27 cellular contexts compared by ENCODE assay signal in genomic region chr20:63917811-63918210, GRCh38. TPM values are rescaled to one million over a fixed set of nuclear protein-coding genes. Genes with fewer than 3 reads are reported as not detected.
A peak's percentile ranks its signal among the peaks of the same experiment; 100 is the strongest.
DNase-seq lines count a peak whose midpoint lies in the region; ATAC-seq, FAIRE-seq and TF ChIP-seq lines count a peak whose summit lies in the region.
"Had no signal": no experiment of that assay in that cellular context is flagged by ENCODE, and none has a peak within 500 bp of the region (broad histone marks: within the 10 kb centered on the region; RNA-seq: fewer than 3 reads in every experiment).

No MANE protein-coding gene starts in this region.

- H3K27ac Mint-ChIP-seq in activated B cell treated with CpG ODN at 0.5 μM for 24 hours (peak overlapping the region; percentile 9), memory B cell (peak overlapping the region; percentile 76)
- peak overlapping the region; percentile 71 for H3K27ac Mint-ChIP-seq in stimulated activated memory B cell treated with anti-CD40 and anti-IgM and Interleukin-4, amounts not matched to agents 10 μg/mL and 1 μg/mL and 100 μg/mL, for 72 hours
- H3K27ac Mint-ChIP-seq: activated CD8-positive, alpha-beta memory T cell treated with anti-CD3 and anti-CD28 coated beads, Interleukin-2, amount 10 ng/mL, durations not matched to agents 7 days and 5 days; T-helper 2 cell treated with Interferon-gamma antibody and Interleukin-4, amounts not matched to agents 5 μg/mL and 100 μg/mL, for 36 hours had no signal

- peaks cover 4% of the 10 kb centered on the region for H3K9me3 Mint-ChIP-seq in activated B cell treated with CpG ODN at 0.5 μM for 24 hours
- peaks cover 4% of the 10 kb centered on the region for H3K9me3 Mint-ChIP-seq in memory B cell
- H3K9me3 Mint-ChIP-seq in stimulated activated memory B cell treated with anti-CD40 and anti-IgM and Interleukin-4, amounts not matched to agents 10 μg/mL and 1 μg/mL and 100 μg/mL, for 72 hours, result peaks cover 3% of the 10 kb centered on the region
- H3K9me3 Mint-ChIP-seq: T-helper 2 cell treated with Interferon-gamma antibody and Interleukin-4, amounts not matched to agents 5 μg/mL and 100 μg/mL, for 36 hours had no signal

- POLR2A ChIA-PET in activated B cell treated with CpG ODN at 0.5 μM for 24 hours (lab: Charles Lee), result interaction anchor here (0.7 kb wide), 2 partner anchors 208 to 291 kb away, joined by 3 read pairs; partner anchors contain the start of gene GMEB2

- intact Hi-C loops in Right ventricle myocardium inferior (cut with DNase I), result no loop called here
- intact Hi-C loops in Right ventricle myocardium superior (cut with DNase I), result no loop called here
- intact Hi-C loops in activated B cell treated with CpG ODN at 0.5 μM for 24 hours (cut with micrococcal nuclease), result no loop called here

- TF ChIP-seq CTCF in activated B cell treated with CpG ODN at 0.5 μM for 24 hours (IDR thresholded peaks at IDR 0.05), result no peak

- ATAC-seq in Right ventricle myocardium inferior (no peak), Right ventricle myocardium superior (ENCODE audit: poor library complexity) (no peak), activated B cell treated with CpG ODN at 0.5 μM for 24 hours (ENCODE audit: low read depth) (peak; percentile 37), memory B cell (ENCODE audit: low read depth) (peak; percentile 57), HG02588 (IDR thresholded peaks at IDR 0.05; ENCODE audit: unreplicated experiment) (no peak)
- peak; percentile 94 for ATAC-seq in stimulated activated memory B cell treated with anti-CD40 and anti-IgM and Interleukin-4, amounts not matched to agents 10 μg/mL and 1 μg/mL and 100 μg/mL, for 72 hours
- ATAC-seq: activated CD8-positive, alpha-beta memory T cell treated with anti-CD3 and anti-CD28 coated beads, Interleukin-2, amount 10 ng/mL, durations not matched to agents 7 days and 5 days; PC-3 had no signal

- peak overlapping the region; percentile 13 for H3K4me3 Mint-ChIP-seq in activated B cell treated with CpG ODN at 0.5 μM for 24 hours
- peak overlapping the region; percentile 61 for H3K4me3 Mint-ChIP-seq in memory B cell
- peak overlapping the region; percentile 22 for H3K4me3 Mint-ChIP-seq in stimulated activated memory B cell treated with anti-CD40 and anti-IgM and Interleukin-4, amounts not matched to agents 10 μg/mL and 1 μg/mL and 100 μg/mL, for 72 hours
- H3K4me3 Mint-ChIP-seq: activated CD8-positive, alpha-beta memory T cell treated with anti-CD3 and anti-CD28 coated beads, Interleukin-2, amount 10 ng/mL, durations not matched to agents 7 days and 5 days; nephron; T-helper 2 cell treated with Interferon-gamma antibody and Interleukin-4, amounts not matched to agents 5 μg/mL and 100 μg/mL, for 36 hours had no signal

- H3K36me3 Mint-ChIP-seq in activated B cell treated with CpG ODN at 0.5 μM for 24 hours (ENCODE audit: low read depth) (peaks cover 29% of the 10 kb centered on the region), memory B cell (peaks cover 12% of the 10 kb centered on the region)
- peaks cover 28% of the 10 kb centered on the region for H3K36me3 Mint-ChIP-seq in stimulated activated memory B cell treated with anti-CD40 and anti-IgM and Interleukin-4, amounts not matched to agents 10 μg/mL and 1 μg/mL and 100 μg/mL, for 72 hours

- FAIRE-seq in GM19239 (lab: Jason Lieb, UNC), result no peak
- FAIRE-seq: colon, endometrium, keratinocyte had no signal

- CTCF ChIA-PET in activated B cell treated with CpG ODN at 0.5 μM for 24 hours (lab: Charles Lee), result no interaction called here

- peaks cover 30% of the 10 kb centered on the region for H3K4me1 Mint-ChIP-seq in activated B cell treated with CpG ODN at 0.5 μM for 24 hours
- peaks cover 15% of the 10 kb centered on the region for H3K4me1 Mint-ChIP-seq in memory B cell
- peaks cover 39% of the 10 kb centered on the region for H3K4me1 Mint-ChIP-seq in stimulated activated memory B cell treated with anti-CD40 and anti-IgM and Interleukin-4, amounts not matched to agents 10 μg/mL and 1 μg/mL and 100 μg/mL, for 72 hours

- DNase-seq in Right ventricle myocardium inferior (ENCODE audit: missing footprints) (peak; percentile 66), Right ventricle myocardium superior (no peak), activated B cell treated with CpG ODN at 0.5 μM for 24 hours (no peak), memory B cell (ENCODE audit: low spot score in 2 of 2) (no peak), activated gamma-delta T cell treated with Interleukin-2 at 50 U/mL for 16 hours (no peak), GM19239 (ENCODE audit: insufficient read length, low spot score) (no peak)
- DNase-seq: ACHN; activated CD4-positive, CD25-positive, alpha-beta regulatory T cell; activated CD8-positive, alpha-beta memory T cell treated with anti-CD3 and anti-CD28 coated beads, Interleukin-2, amount 10 ng/mL, durations not matched to agents 7 days and 5 days; activated effector memory CD4-positive, alpha-beta T cell treated with Interleukin-2 at 50 U/mL for 16 hours; aorta; COR-L47; H9; Kasumi-1; NCI-H1092; NCI-H526; PC-3; stimulated activated CD4-positive, alpha-beta T cell treated with anti-CD3 and anti-CD28 coated beads, Interleukin-12 subunit alpha, Interleukin-12 subunit beta, amount 100 ng/mL, for 4 hours; upper lobe of left lung had no signal

- H3K27me3 Mint-ChIP-seq in activated B cell treated with CpG ODN at 0.5 μM for 24 hours (no peaks in the 10 kb centered on the region), memory B cell (no peaks in the 10 kb centered on the region)
- H3K27me3 Mint-ChIP-seq in stimulated activated memory B cell treated with anti-CD40 and anti-IgM and Interleukin-4, amounts not matched to agents 10 μg/mL and 1 μg/mL and 100 μg/mL, for 72 hours, result no peaks in the 10 kb centered on the region
- H3K27me3 Mint-ChIP-seq: activated CD8-positive, alpha-beta memory T cell treated with anti-CD3 and anti-CD28 coated beads, Interleukin-2, amount 10 ng/mL, durations not matched to agents 7 days and 5 days had no signal

RNA-seq across cellular contexts. Expression of gene DNAJC5, which starts 22.9 kb away (rescaled TPM):
- 41.4 TPM for total RNA-seq in Right ventricle myocardium inferior
- 42.3 TPM for total RNA-seq in Right ventricle myocardium superior
- 27.5 and 28.6 TPM in 2 replicates for total RNA-seq in activated B cell treated with CpG ODN at 0.5 μM for 24 hours

RNA-seq across cellular contexts. Expression of gene UCKL1, which starts 38.4 kb away (rescaled TPM):
- total RNA-seq in Right ventricle myocardium inferior, result 52.0 TPM
- total RNA-seq in Right ventricle myocardium superior, result 54.4 TPM
- total RNA-seq in activated B cell treated with CpG ODN at 0.5 μM for 24 hours, result 43.6 and 49.7 TPM in 2 replicates

RNA-seq across cellular contexts. Expression of gene ZNF512B, which starts 51.9 kb away (rescaled TPM):
- total RNA-seq in Right ventricle myocardium inferior (12.2 TPM), Right ventricle myocardium superior (11.3 TPM), activated B cell treated with CpG ODN at 0.5 μM for 24 hours (10.2 and 12.0 TPM in 2 replicates)

RNA-seq across cellular contexts. Expression of gene TPD52L2, which starts 52.7 kb away (rescaled TPM):
- 78.0 TPM for total RNA-seq in Right ventricle myocardium inferior
- 69.0 TPM for total RNA-seq in Right ventricle myocardium superior
- 36.7 and 38.8 TPM in 2 replicates for total RNA-seq in activated B cell treated with CpG ODN at 0.5 μM for 24 hours

RNA-seq across cellular contexts. Expression of gene ABHD16B, which starts 56.5 kb away (rescaled TPM):
- not detected for total RNA-seq in Right ventricle myocardium inferior
- total RNA-seq in Right ventricle myocardium superior, result not detected
- total RNA-seq in activated B cell treated with CpG ODN at 0.5 μM for 24 hours, result not detected in 2 replicates
- total RNA-seq: activated CD8-positive, alpha-beta memory T cell treated with anti-CD3 and anti-CD28 coated beads, Interleukin-2, amount 10 ng/mL, durations not matched to agents 7 days and 5 days; aorta; H9; PC-3; renal cortical epithelial cell had no signal

Comparison
In these comparisons a context has a peak if more than half of its experiments do, and no peak if none do; other contexts are left out.
1. ATAC-seq: peak in activated B cell treated with CpG ODN at 0.5 μM for 24 hours (single experiment), memory B cell (single experiment) and stimulated activated memory B cell treated with anti-CD40 and anti-IgM and Interleukin-4, amounts not matched to agents 10 μg/mL and 1 μg/mL and 100 μg/mL, for 72 hours (single experiment); none in Right ventricle myocardium inferior (single experiment), Right ventricle myocardium superior (single experiment) and HG02588 (single experiment).
2. H3K27ac Mint-ChIP-seq: peak in every context shown above with its lines; median percentile 76 in memory B cell; 71 in stimulated activated memory B cell treated with anti-CD40 and anti-IgM and Interleukin-4, amounts not matched to agents 10 μg/mL and 1 μg/mL and 100 μg/mL, for 72 hours; 9 in activated B cell treated with CpG ODN at 0.5 μM for 24 hours.
3. Peak in every context shown above with its lines, with median percentiles within 50 percentile points of each other: H3K4me3 Mint-ChIP-seq.